In genomic region chr12:70645494-70646317, GRCh38 we compare ENCODE assay signal across 7 cellular contexts. TPM values are rescaled to one million over a fixed set of nuclear protein-coding genes. Genes with fewer than 3 reads are reported as not detected.
DNase-seq lines count a peak whose midpoint lies in the region; ATAC-seq and TF ChIP-seq lines count a peak whose summit lies in the region.

No MANE protein-coding gene starts in this region.

- no peak overlapping the region for H3K4me3 Mint-ChIP-seq in activated naive CD8-positive, alpha-beta T cell treated with anti-CD3 and anti-CD28 coated beads, Interleukin-2, amount 50 U/mL, for 24 hours

- DNase-seq in activated naive CD8-positive, alpha-beta T cell treated with anti-CD3 and anti-CD28 coated beads, Interleukin-2, amount 50 U/mL, for 24 hours, result peak; percentile 20
- DNase-seq in iPS DF 19.7 (ENCODE audit: low read depth, low spot score), result peak; percentile 52
- DNase-seq in stimulated activated CD8-positive, alpha-beta memory T cell treated with anti-CD3 and anti-CD28 coated beads, Interleukin-12 subunit alpha, Interleukin-12 subunit beta, amount 100 ng/mL, for 24 hours (ENCODE audit: extremely low read depth), result peak; percentile 2
- no peak for DNase-seq in cortex of kidney (lab: John Stamatoyannopoulos, UW)
- no peak for DNase-seq in OCI-LY7 (ENCODE audit: low spot score)

- CTCF ChIA-PET in OCI-LY7 (lab: Charles Lee; ENCODE audit: unreplicated experiment), result no interaction called here

- POLR2A ChIA-PET in OCI-LY7 (lab: Charles Lee), result no interaction called here

- no peak overlapping the region for H2AFZ ChIP-seq in OCI-LY7 (ENCODE audit: low read length)

- H3K4me1 Mint-ChIP-seq in activated naive CD8-positive, alpha-beta T cell treated with anti-CD3 and anti-CD28 coated beads, Interleukin-2, amount 50 U/mL, for 24 hours, result no peaks in the 10 kb centered on the region

- no peaks in the 10 kb centered on the region for H3K79me2 ChIP-seq in OCI-LY7 (ENCODE audit: insufficient read depth, low read depth, low read length)

- H3K36me3 ChIP-seq in OCI-LY7 (ENCODE audit: insufficient read depth, low read length), result no peaks in the 10 kb centered on the region

- no peak overlapping the region for H3K27ac Mint-ChIP-seq in activated naive CD8-positive, alpha-beta T cell treated with anti-CD3 and anti-CD28 coated beads, Interleukin-2, amount 50 U/mL, for 24 hours

- H3K4me1 ChIP-seq in OCI-LY7 (ENCODE audit: insufficient read depth, low read length, poor library complexity, severe bottlenecking), result no peaks in the 10 kb centered on the region

- no peaks in the 10 kb centered on the region for H4K20me1 ChIP-seq in OCI-LY7 (ENCODE audit: insufficient read depth, low read length)

- no peak overlapping the region for H3K4me3 ChIP-seq in OCI-LY7 (ENCODE audit: low read depth, low read length, poor library complexity, severe bottlenecking)

- H3K9me3 ChIP-seq in OCI-LY7 (ENCODE audit: low read length), result no peaks in the 10 kb centered on the region

- H3K27ac ChIP-seq in OCI-LY7 (ENCODE audit: low read depth, low read length, poor library complexity, severe bottlenecking), result no peak overlapping the region

- TF ChIP-seq CTCF in OCI-LY7 (conservative IDR thresholded peaks at IDR 0.05; ENCODE audit: low read length), result no peak

- H3K36me3 Mint-ChIP-seq in activated naive CD8-positive, alpha-beta T cell treated with anti-CD3 and anti-CD28 coated beads, Interleukin-2, amount 50 U/mL, for 24 hours (ENCODE audit: low read depth), result no peaks in the 10 kb centered on the region

- peaks cover 5% of the 10 kb centered on the region for H3K27me3 Mint-ChIP-seq in activated naive CD8-positive, alpha-beta T cell treated with anti-CD3 and anti-CD28 coated beads, Interleukin-2, amount 50 U/mL, for 24 hours

- intact Hi-C loops in OCI-LY7 (cut with micrococcal nuclease; ENCODE audit: unreplicated experiment), result no loop called here

- peak; percentile 79 for ATAC-seq in GM19395 (IDR thresholded peaks at IDR 0.05; ENCODE audit: unreplicated experiment)
- ATAC-seq in HG03439 (IDR thresholded peaks at IDR 0.05; ENCODE audit: unreplicated experiment), result peak; percentile 58
- peak; percentile 85 for ATAC-seq in activated naive CD8-positive, alpha-beta T cell treated with anti-CD3 and anti-CD28 coated beads, Interleukin-2, amount 50 U/mL, for 24 hours

- no peaks in the 10 kb centered on the region for H3K9me3 Mint-ChIP-seq in activated naive CD8-positive, alpha-beta T cell treated with anti-CD3 and anti-CD28 coated beads, Interleukin-2, amount 50 U/mL, for 24 hours

- no peak overlapping the region for H3K4me2 ChIP-seq in OCI-LY7 (ENCODE audit: low read length)

- BruUV-seq in OCI-LY7 (replicated peaks; lab: Mats Ljungman, UMichigan), result no TSS peak

- no peaks in the 10 kb centered on the region for H3K9me2 ChIP-seq in OCI-LY7 (ENCODE audit: insufficient read depth, low read length)

RNA-seq across cellular contexts. Expression of gene PTPRB, which starts 8.5 kb away (rescaled TPM):
- total RNA-seq in OCI-LY7 (2014; rRNA removed; shearing (Covaris generic)), result not detected in 2 replicates
- total RNA-seq in OCI-LY7 (2022), result not detected in 2 replicates

Comparison
In these comparisons a context has a peak if more than half of its experiments do, and no peak if none do; other contexts are left out.
1. DNase-seq: peak in activated naive CD8-positive, alpha-beta T cell treated with anti-CD3 and anti-CD28 coated beads, Interleukin-2, amount 50 U/mL, for 24 hours (single experiment), iPS DF 19.7 (single experiment) and stimulated activated CD8-positive, alpha-beta memory T cell treated with anti-CD3 and anti-CD28 coated beads, Interleukin-12 subunit alpha, Interleukin-12 subunit beta, amount 100 ng/mL, for 24 hours (single experiment); none in cortex of kidney (single experiment) and OCI-LY7 (single experiment).
2. Peak in every context shown above with its lines, with median percentiles within 50 percentile points of each other: ATAC-seq.